31 cellular contexts compared by ENCODE assay signal in genomic region chr4:157791236-157791635, GRCh38.
"Had no signal": no experiment of that assay in that cellular context is flagged by ENCODE, and none has a peak within 500 bp of the region (broad histone marks: within the 10 kb centered on the region; RNA-seq: fewer than 3 reads in every experiment).

No MANE protein-coding gene starts in this region.

- H3K4me3 ChIP-seq: ascending aorta, body of pancreas, breast epithelium, SJSA1 had no signal

- H3K4me2 ChIP-seq: SK-N-SH had no signal

- FAIRE-seq: TTC549 had no signal

- H3K36me3 ChIP-seq: ascending aorta, breast epithelium, SJSA1 had no signal

- H3K4me1 ChIP-seq: body of pancreas, breast epithelium, SJSA1 had no signal

- H3K9ac ChIP-seq: SK-N-SH had no signal

- H3K27me3 Mint-ChIP-seq: activated CD4-positive, alpha-beta T cell treated with anti-CD3 and anti-CD28 coated beads for 36 hours; activated CD4-positive, alpha-beta T cell treated with anti-CD3 and anti-CD28 coated beads, Interleukin-2, amount 10 ng/mL, durations not matched to agents 7 days and 5 days; activated naive CD4-positive, alpha-beta T cell treated with anti-CD3 and anti-CD28 coated beads, Interleukin-2, amount 50 U/mL, for 24 hours; activated naive CD8-positive, alpha-beta T cell treated with anti-CD3 and anti-CD28 coated beads, Interleukin-2, amount 10 ng/mL, durations not matched to agents 7 days and 5 days; activated T-cell treated with anti-CD3 and anti-CD28 coated beads, Interleukin-2, amount 50 U/mL, for 24 hours had no signal

- H3K9me3 ChIP-seq: ascending aorta, body of pancreas, breast epithelium, SJSA1, SK-N-SH had no signal

- ATAC-seq: activated CD4-positive, alpha-beta T cell treated with anti-CD3 and anti-CD28 coated beads for 36 hours; activated CD4-positive, CD25-positive, alpha-beta regulatory T cell treated with anti-CD3 and anti-CD28 coated beads, Interleukin-2, amount 50 U/mL, for 24 hours; activated CD8-positive, alpha-beta T cell treated with anti-CD3 and anti-CD28 coated beads, Interleukin-2, amount 10 ng/mL, durations not matched to agents 7 days and 5 days; body of pancreas; Panc1; WTC11 had no signal

- DNase-seq: activated CD4-positive, alpha-beta T cell treated with anti-CD3 and anti-CD28 coated beads for 36 hours; activated CD4-positive, alpha-beta T cell treated with anti-CD3 and anti-CD28 coated beads, Interleukin-2, amount 10 ng/mL, durations not matched to agents 7 days and 5 days; activated CD4-positive, alpha-beta T cell treated with anti-CD3 and anti-CD28 coated beads, Interleukin-2, amount 50 U/mL, for 48 hours; activated CD8-positive, alpha-beta T cell treated with anti-CD3 and anti-CD28 coated beads, Interleukin-2, amount 10 ng/mL, durations not matched to agents 7 days and 5 days; activated gamma-delta T cell; activated naive CD4-positive, alpha-beta T cell treated with Interleukin-2 at 50 U/mL for 16 hours; activated naive CD8-positive, alpha-beta T cell treated with anti-CD3 and anti-CD28 coated beads, Interleukin-2, amount 10 ng/mL, durations not matched to agents 7 days and 5 days; activated T-cell treated with anti-CD3 and anti-CD28 coated beads, Interleukin-2, amount 50 U/mL, for 24 hours; amygdala; body of pancreas; Karpas-422; NCI-H187 treated with DMSO at 0.1 percent for 48 hours; NCI-H2081; NCI-H2171; NCI-H2227 treated with DMSO at 0.1 percent for 48 hours; NCI-H446; NCI-H510A treated with DMSO at 0.1 percent for 48 hours; NCI-H774; SHP77 treated with DMSO at 0.1 percent for 48 hours; SK-N-SH had no signal

- H3K27ac Mint-ChIP-seq: activated CD4-positive, alpha-beta T cell treated with anti-CD3 and anti-CD28 coated beads for 36 hours; activated CD4-positive, alpha-beta T cell treated with anti-CD3 and anti-CD28 coated beads, Interleukin-2, amount 10 ng/mL, durations not matched to agents 7 days and 5 days; activated CD8-positive, alpha-beta T cell treated with anti-CD3 and anti-CD28 coated beads, Interleukin-2, amount 10 ng/mL, durations not matched to agents 7 days and 5 days; activated naive CD4-positive, alpha-beta T cell treated with anti-CD3 and anti-CD28 coated beads, Interleukin-2, amount 50 U/mL, for 24 hours; activated naive CD8-positive, alpha-beta T cell treated with anti-CD3 and anti-CD28 coated beads, Interleukin-2, amount 10 ng/mL, durations not matched to agents 7 days and 5 days; activated T-cell treated with anti-CD3 and anti-CD28 coated beads, Interleukin-2, amount 50 U/mL, for 24 hours; activated T-helper 2 cell treated with anti-CD3 and anti-CD28 coated beads, Interferon-gamma antibody, Interleukin-2, Interleukin-4, amounts not matched to agents 10 μg/mL and 5 μg/mL and 100 μg/mL, durations not matched to agents 14 hours and 24 hours and 36 hours; T-helper 1 cell treated with Interleukin-12 subunit alpha and Interleukin-12 subunit beta and Interleukin-4 antibody, amounts not matched to agents 30 μg/mL and 1 μg/mL, for 36 hours; T-helper 2 cell treated with Interferon-gamma antibody and Interleukin-4, amounts not matched to agents 5 μg/mL and 100 μg/mL, for 36 hours; WTC11 had no signal

- H3K4me3 Mint-ChIP-seq: activated CD4-positive, alpha-beta T cell treated with anti-CD3 and anti-CD28 coated beads for 36 hours; activated CD4-positive, alpha-beta T cell treated with anti-CD3 and anti-CD28 coated beads, Interleukin-2, amount 10 ng/mL, durations not matched to agents 7 days and 5 days; activated CD8-positive, alpha-beta T cell treated with anti-CD3 and anti-CD28 coated beads, Interleukin-2, amount 10 ng/mL, durations not matched to agents 7 days and 5 days; activated naive CD4-positive, alpha-beta T cell treated with anti-CD3 and anti-CD28 coated beads, Interleukin-2, amount 50 U/mL, for 24 hours; activated naive CD8-positive, alpha-beta T cell treated with anti-CD3 and anti-CD28 coated beads, Interleukin-2, amount 10 ng/mL, durations not matched to agents 7 days and 5 days; activated T-cell treated with anti-CD3 and anti-CD28 coated beads, Interleukin-2, amount 50 U/mL, for 24 hours; T-helper 1 cell treated with Interleukin-12 subunit alpha and Interleukin-12 subunit beta and Interleukin-4 antibody, amounts not matched to agents 30 μg/mL and 1 μg/mL, for 36 hours; T-helper 2 cell treated with Interferon-gamma antibody and Interleukin-4, amounts not matched to agents 5 μg/mL and 100 μg/mL, for 36 hours; WTC11 had no signal

- H3K9me3 Mint-ChIP-seq: activated CD4-positive, alpha-beta T cell treated with anti-CD3 and anti-CD28 coated beads, Interleukin-2, amount 10 ng/mL, durations not matched to agents 7 days and 5 days; activated naive CD4-positive, alpha-beta T cell treated with anti-CD3 and anti-CD28 coated beads, Interleukin-2, amount 50 U/mL, for 24 hours; activated naive CD8-positive, alpha-beta T cell treated with anti-CD3 and anti-CD28 coated beads, Interleukin-2, amount 10 ng/mL, durations not matched to agents 7 days and 5 days; activated T-helper 2 cell treated with anti-CD3 and anti-CD28 coated beads, Interferon-gamma antibody, Interleukin-2, Interleukin-4, amounts not matched to agents 10 μg/mL and 5 μg/mL and 100 μg/mL, durations not matched to agents 14 hours and 24 hours and 36 hours; T-helper 1 cell treated with Interleukin-12 subunit alpha and Interleukin-12 subunit beta and Interleukin-4 antibody, amounts not matched to agents 30 μg/mL and 1 μg/mL, for 36 hours; T-helper 2 cell treated with Interferon-gamma antibody and Interleukin-4, amounts not matched to agents 5 μg/mL and 100 μg/mL, for 36 hours; WTC11 had no signal

- H3K4me1 Mint-ChIP-seq: activated CD4-positive, alpha-beta T cell treated with anti-CD3 and anti-CD28 coated beads for 36 hours; activated CD4-positive, alpha-beta T cell treated with anti-CD3 and anti-CD28 coated beads, Interleukin-2, amount 10 ng/mL, durations not matched to agents 7 days and 5 days; activated naive CD4-positive, alpha-beta T cell treated with anti-CD3 and anti-CD28 coated beads, Interleukin-2, amount 50 U/mL, for 24 hours; activated naive CD8-positive, alpha-beta T cell treated with anti-CD3 and anti-CD28 coated beads, Interleukin-2, amount 10 ng/mL, durations not matched to agents 7 days and 5 days had no signal

- H3K27ac ChIP-seq: ascending aorta, body of pancreas, breast epithelium, SJSA1 had no signal

- H3K27me3 ChIP-seq: ascending aorta, body of pancreas, breast epithelium, SJSA1 had no signal

- H3K36me3 Mint-ChIP-seq: activated naive CD4-positive, alpha-beta T cell treated with anti-CD3 and anti-CD28 coated beads, Interleukin-2, amount 50 U/mL, for 24 hours; activated naive CD8-positive, alpha-beta T cell treated with anti-CD3 and anti-CD28 coated beads, Interleukin-2, amount 10 ng/mL, durations not matched to agents 7 days and 5 days; WTC11 had no signal
